ENCODE assay signal across 1 cellular context in the genomic region with DNA sequence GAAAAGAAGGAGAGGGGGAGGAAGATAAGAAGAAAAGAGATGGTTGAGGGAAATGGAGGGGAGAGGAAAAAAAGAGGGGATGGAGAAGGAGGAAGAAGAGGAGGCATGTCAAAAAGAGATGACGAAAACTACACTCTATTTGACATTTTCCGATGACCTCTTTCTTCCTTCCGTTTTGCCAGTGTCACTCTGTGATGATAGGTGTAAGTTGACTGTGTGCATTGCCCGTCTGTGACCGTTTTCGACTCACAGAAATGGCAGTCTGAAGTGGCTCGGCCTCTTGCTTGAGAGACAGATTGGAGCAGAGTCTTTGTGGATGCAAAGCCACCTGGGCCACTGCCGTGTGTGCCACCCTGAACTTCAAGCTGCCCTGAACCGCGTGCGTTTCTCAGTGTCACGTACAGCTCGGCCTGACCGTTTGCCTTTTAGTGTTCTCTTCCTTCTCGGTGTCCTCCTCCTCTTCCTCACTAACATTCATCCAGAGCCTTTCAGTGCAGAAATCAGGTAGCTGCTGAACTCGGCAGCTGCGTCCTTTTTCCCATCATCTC.
TF ChIP-seq lines count a peak whose summit lies in the region.

No MANE protein-coding gene starts in this region.

TF ChIP-seq in K562, 482 proteins besides CTCF, POLR2A, EP300 and RAD21 (continued from another document):
- TF ChIP-seq FOS (IDR thresholded peaks at IDR 0.05; ENCODE audit: extremely low read depth, insufficient read length) (no peak), ASH1L (IDR thresholded peaks at IDR 0.05; ENCODE audit: borderline replicate concordance, low read depth, partially characterized antibody) (no peak), MYBL2 (IDR thresholded peaks at IDR 0.05; ENCODE audit: low read depth) (no peak), MYBL2 (CRISPR knock-in tag; IDR thresholded peaks at IDR 0.05; ENCODE audit: borderline replicate concordance) (no peak), POLR2AphosphoS5 (IDR thresholded peaks at IDR 0.05; ENCODE audit: control insufficient read depth, insufficient read depth, low read depth, low read length) (no peak), CAMTA2 (CRISPR knock-in tag; conservative IDR thresholded peaks at IDR 0.05) (no peak), MEF2A (IDR thresholded peaks at IDR 0.05; ENCODE audit: control insufficient read depth, low read depth, low read length) (no peak), ZFX (CRISPR knock-in tag; IDR thresholded peaks at IDR 0.05) (no peak), RBM14 (IDR thresholded peaks at IDR 0.05; ENCODE audit: borderline replicate concordance, insufficient read depth, low read depth, low read length) (no peak), ZFP1 (CRISPR knock-in tag; IDR thresholded peaks at IDR 0.05) (no peak), GTF2E2 (tag; IDR thresholded peaks at IDR 0.05) (no peak)
- TF ChIP-seq, protein P1, sequence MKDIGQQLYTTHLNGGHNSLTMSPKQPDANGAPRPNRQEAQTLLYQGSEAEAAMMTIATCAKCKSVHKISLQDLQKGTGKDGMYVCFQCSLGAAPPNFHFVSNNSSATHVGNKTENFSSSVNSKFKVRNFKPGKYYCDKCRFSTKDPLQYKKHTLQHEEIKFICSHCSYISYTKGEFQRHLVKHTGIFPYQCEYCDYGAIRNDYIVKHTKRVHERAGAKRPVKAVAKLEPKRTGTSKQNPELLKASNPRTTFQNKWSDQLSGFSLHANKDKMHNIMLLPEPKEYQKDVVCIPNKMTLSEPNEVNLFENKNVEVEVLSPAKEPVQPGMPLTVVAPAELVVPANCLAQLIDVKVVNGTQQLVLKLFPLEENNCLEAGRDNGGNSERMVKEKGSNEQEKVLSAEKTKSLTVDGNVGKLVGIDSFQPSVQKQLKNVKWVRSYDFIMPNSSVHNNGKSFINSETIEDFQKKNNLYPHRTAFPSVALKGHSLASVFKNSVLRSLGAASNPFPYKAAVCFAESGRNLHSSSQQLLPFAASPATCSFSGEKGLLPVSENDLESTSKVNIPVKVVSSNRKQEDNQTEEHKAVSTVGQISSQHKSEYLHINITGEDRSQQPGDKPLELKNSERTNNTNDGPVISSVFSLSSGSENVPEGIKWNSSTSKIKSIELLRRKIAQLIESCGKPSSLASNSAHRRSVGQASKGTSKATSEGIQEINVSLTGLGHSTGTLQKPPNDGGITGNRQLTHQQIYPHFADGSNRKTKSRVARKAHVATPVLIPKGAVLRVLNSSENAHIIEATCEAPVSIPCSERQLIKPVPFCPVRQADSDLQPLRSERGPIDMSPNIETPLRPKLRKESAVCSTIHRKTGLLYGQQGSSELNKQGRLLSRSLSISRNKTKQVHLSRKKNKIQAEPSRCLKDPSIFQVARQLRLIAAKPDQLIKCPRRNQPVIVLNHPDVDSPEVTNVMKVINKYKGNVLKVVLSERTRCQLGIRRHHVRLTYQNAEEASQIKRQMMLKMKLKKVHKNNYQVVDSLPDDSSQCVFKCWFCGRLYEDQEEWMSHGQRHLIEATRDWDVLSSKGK (CRISPR knock-in tag; IDR thresholded peaks at IDR 0.05): no peak
- TF ChIP-seq, protein P2, sequence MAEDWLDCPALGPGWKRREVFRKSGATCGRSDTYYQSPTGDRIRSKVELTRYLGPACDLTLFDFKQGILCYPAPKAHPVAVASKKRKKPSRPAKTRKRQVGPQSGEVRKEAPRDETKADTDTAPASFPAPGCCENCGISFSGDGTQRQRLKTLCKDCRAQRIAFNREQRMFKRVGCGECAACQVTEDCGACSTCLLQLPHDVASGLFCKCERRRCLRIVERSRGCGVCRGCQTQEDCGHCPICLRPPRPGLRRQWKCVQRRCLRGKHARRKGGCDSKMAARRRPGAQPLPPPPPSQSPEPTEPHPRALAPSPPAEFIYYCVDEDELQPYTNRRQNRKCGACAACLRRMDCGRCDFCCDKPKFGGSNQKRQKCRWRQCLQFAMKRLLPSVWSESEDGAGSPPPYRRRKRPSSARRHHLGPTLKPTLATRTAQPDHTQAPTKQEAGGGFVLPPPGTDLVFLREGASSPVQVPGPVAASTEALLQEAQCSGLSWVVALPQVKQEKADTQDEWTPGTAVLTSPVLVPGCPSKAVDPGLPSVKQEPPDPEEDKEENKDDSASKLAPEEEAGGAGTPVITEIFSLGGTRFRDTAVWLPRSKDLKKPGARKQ (CRISPR knock-in tag; IDR thresholded peaks at IDR 0.05): no peak
